In the genomic region with DNA sequence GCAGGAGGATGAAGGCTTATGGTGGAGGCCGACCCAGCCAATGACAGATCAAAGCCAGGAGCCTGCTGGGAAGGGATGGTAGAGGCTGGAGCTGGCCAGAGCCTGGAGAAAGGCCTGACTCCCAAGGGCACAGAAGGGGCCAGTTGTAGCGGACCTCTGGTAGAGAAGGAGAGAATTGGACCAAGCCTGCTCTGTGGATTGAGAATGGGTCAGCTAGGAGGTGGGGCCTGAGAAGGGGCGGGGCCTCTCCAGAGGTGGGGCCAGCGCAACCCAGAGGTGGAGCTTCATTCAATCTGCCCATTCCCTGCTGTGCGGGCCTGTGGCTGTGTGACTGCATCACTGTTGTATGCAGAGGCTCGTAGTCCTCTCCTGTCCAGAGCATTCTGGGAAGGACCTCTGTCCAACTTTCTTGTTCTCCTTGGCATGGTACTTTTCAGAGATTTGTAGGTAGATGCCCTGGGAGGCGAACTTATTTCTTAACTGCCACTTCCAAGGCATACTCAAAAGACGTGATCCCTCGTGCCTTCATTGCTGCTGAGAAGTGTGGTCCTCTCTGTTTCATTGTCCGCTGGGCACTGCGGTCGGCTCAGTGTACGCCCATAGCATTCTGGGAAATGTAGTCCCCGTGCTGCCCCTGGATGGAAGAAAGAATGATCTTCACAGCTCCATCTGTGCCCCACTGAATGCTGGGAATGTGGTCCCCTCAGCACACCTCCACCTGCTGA, we compare ENCODE assay signal across 8 cellular contexts. TPM values are rescaled to one million over a fixed set of nuclear protein-coding genes. Genes with fewer than 3 reads are reported as not detected.
A peak's percentile ranks its signal among the peaks of the same experiment; 100 is the strongest.
DNase-seq lines count a peak whose midpoint lies in the region; ATAC-seq and TF ChIP-seq lines count a peak whose summit lies in the region.

No MANE protein-coding gene starts in this region.

- CTCF ChIA-PET in CD4-positive, alpha-beta memory T cell (lab: Charles Lee; ENCODE audit: partially characterized antibody): interaction anchor here (4.9 kb wide), 1 partner anchor 9 kb away, joined by 28 read pairs; the partner anchor contains the start of gene KDELR1

- peaks cover 0 to 1% of the 10 kb centered on the region in 2 donors for H3K36me3 Mint-ChIP-seq in CD4-positive, alpha-beta memory T cell

- H2AFZ ChIP-seq in osteoblast (ENCODE audit: low read length): peak overlapping the region; percentile 90

- H3K79me2 ChIP-seq in osteoblast (ENCODE audit: insufficient read depth, low read length): no peaks in the 10 kb centered on the region

- no peaks in the 10 kb centered on the region for H4K20me1 ChIP-seq in osteoblast (ENCODE audit: insufficient read depth, low read length)

- H3K27ac ChIP-seq in CD4-positive, alpha-beta memory T cell (ENCODE audit: low read depth, low read length): no peak overlapping the region
- peak overlapping the region; percentile 55 for H3K27ac ChIP-seq in osteoblast (ENCODE audit: low read depth, low read length)
- H3K27ac ChIP-seq in spleen: peak overlapping the region in 3 of 8 donors; percentile 22 to 80 (median 59)

- H3K27ac Mint-ChIP-seq in CD4-positive, alpha-beta memory T cell: peak overlapping the region; percentile 73 to 89 (median 80)

- H3K9me3 ChIP-seq in CD4-positive, alpha-beta memory T cell (ENCODE audit: control insufficient read depth in 1 of 2, low read length in 2 of 2): no peaks in the 10 kb centered on the region
- H3K9me3 ChIP-seq in osteoblast (ENCODE audit: low read depth, low read length): no peaks in the 10 kb centered on the region
- peaks cover 0 to 4% (median 0%) of the 10 kb centered on the region in 8 donors for H3K9me3 ChIP-seq in spleen

- peaks cover 9 to 11% of the 10 kb centered on the region in 2 donors for H3K27me3 Mint-ChIP-seq in CD4-positive, alpha-beta memory T cell

- intact Hi-C loops in CD4-positive, alpha-beta memory T cell (cut with micrococcal nuclease): no loop called here
- intact Hi-C loops in spleen (cut with DNase I; ENCODE audit: low total_unique reads): no loop called here

- 45 to 68% (median 51%) methylated on average over 14 of the region's 14 CpGs for WGBS in spleen, 5 donors

- peaks cover 20 to 48% (median 33%) of the 10 kb centered on the region in 4 donors for H3K4me1 Mint-ChIP-seq in CD4-positive, alpha-beta memory T cell

- H3K4me1 ChIP-seq in CD4-positive, alpha-beta memory T cell (ENCODE audit: insufficient read depth, low read length): peaks cover 27% of the 10 kb centered on the region
- H3K4me1 ChIP-seq in osteoblast (ENCODE audit: insufficient read depth, low read length) (peaks cover 5% of the 10 kb centered on the region), spleen (peaks cover 5 to 55% (median 17%) of the 10 kb centered on the region in 6 donors)

- H3K9me3 Mint-ChIP-seq in CD4-positive, alpha-beta memory T cell: no peaks in the 10 kb centered on the region

- DNase-seq in CD4-positive, alpha-beta memory T cell: peak in 4 of 5 donors; percentile 27 to 34 (median 32)
- peak; percentile 54 for DNase-seq in HT-29 (ENCODE audit: low spot score)
- DNase-seq in SW480 (ENCODE audit: low spot score): peak; percentile 82
- peak; percentile 75 for DNase-seq in fibroblast of gingiva (ENCODE audit: low read depth)
- DNase-seq in osteoblast (ENCODE audit: insufficient read length, low spot score, missing footprints): peak; percentile 99
- no peak for DNase-seq in spleen

- peak overlapping the region in 3 of 8 donors; percentile 25 to 79 (median 38) for H3K4me3 Mint-ChIP-seq in CD4-positive, alpha-beta memory T cell

- ATAC-seq in GM18520 (IDR thresholded peaks at IDR 0.05; ENCODE audit: unreplicated experiment) (no peak), HG03159 (IDR thresholded peaks at IDR 0.05; ENCODE audit: unreplicated experiment) (no peak)

- H3K4me3 ChIP-seq in CD4-positive, alpha-beta memory T cell (ENCODE audit: low read length in 2 of 2): no peak overlapping the region
- H3K4me3 ChIP-seq in osteoblast (ENCODE audit: insufficient read depth, low read length) (peak overlapping the region; percentile 66), spleen (peak overlapping the region in 1 of 8 donors; percentile 2)

- no peak for TF ChIP-seq POLR2A in spleen (IDR thresholded peaks at IDR 0.05)

- H3K36me3 ChIP-seq in CD4-positive, alpha-beta memory T cell (ENCODE audit: insufficient read depth, low read length): no peaks in the 10 kb centered on the region
- H3K36me3 ChIP-seq in osteoblast (ENCODE audit: insufficient read depth, low read length): no peaks in the 10 kb centered on the region
- no peaks in the 10 kb centered on the region for H3K36me3 ChIP-seq in spleen

- POLR2A ChIA-PET in CD4-positive, alpha-beta memory T cell (lab: Charles Lee; ENCODE audit: partially characterized antibody): interaction anchor here (0.7 to 1.0 kb wide), 2 partner anchors 8 to 114 kb away, joined by 3 to 4 read pairs; partner anchors contain the start of gene KDELR1

- H3K4me2 ChIP-seq in osteoblast (ENCODE audit: insufficient read depth, low read length): peak overlapping the region; percentile 87

- TF ChIP-seq CTCF in osteoblast (IDR thresholded peaks at IDR 0.05; ENCODE audit: extremely low read depth, low read depth, low read length) (no peak), spleen (IDR thresholded peaks at IDR 0.05 in 8 of 11, conservative IDR thresholded peaks at IDR 0.05 in 3 of 11) (no peak)

- H3K27me3 ChIP-seq in CD4-positive, alpha-beta memory T cell (ENCODE audit: insufficient read depth, low read length): peaks cover 15% of the 10 kb centered on the region
- peaks cover 26% of the 10 kb centered on the region for H3K27me3 ChIP-seq in osteoblast (ENCODE audit: insufficient read depth, low read length)
- peaks cover 4 to 40% (median 23%) of the 10 kb centered on the region in 7 donors for H3K27me3 ChIP-seq in spleen (replicated peaks in 1 of 7)

RNA-seq across cellular contexts. Expression of gene GRIN2D, which starts 6.7 kb away (rescaled TPM):
- under 1 TPM; 0.14 to 0.17 TPM for total RNA-seq in CD4-positive, alpha-beta memory T cell
- polyA plus RNA-seq in CD4-positive, alpha-beta memory T cell: not detected
- 10.7 and 12.6 TPM in 2 replicates for total RNA-seq in HT-29 (2014; rRNA removed; shearing (Covaris generic))
- total RNA-seq in osteoblast (under 0.01 TPM in 2 replicates), spleen (1 to 10 TPM in 1 of 7 donors, under 1 TPM in 6; 0.28 to 1.2 (median 0.77) TPM)
- under 1 TPM; 0.07 to 0.10 (median 0.09) TPM for polyA plus RNA-seq in spleen

RNA-seq across cellular contexts. Expression of gene KDELR1, which starts 8.8 kb away (rescaled TPM):
- total RNA-seq in CD4-positive, alpha-beta memory T cell: 10 to 100 TPM; 58.8 to 63.2 TPM
- polyA plus RNA-seq in CD4-positive, alpha-beta memory T cell: 10 to 100 TPM; 17.7 to 28.8 TPM
- total RNA-seq in HT-29 (2014; rRNA removed; shearing (Covaris generic)): 150 and 189 TPM in 2 replicates
- total RNA-seq in osteoblast (95.2 and 119 TPM in 2 replicates), spleen (10 to 100 TPM; 61.7 to 95.9 (median 76.2) TPM)
- 10 to 100 TPM; 36.2 to 55.9 (median 45.0) TPM for polyA plus RNA-seq in spleen

RNA-seq across cellular contexts. Expression of gene SYNGR4, which starts 36.0 kb away (rescaled TPM):
- total RNA-seq in CD4-positive, alpha-beta memory T cell: not detected
- polyA plus RNA-seq in CD4-positive, alpha-beta memory T cell: not detected
- 0.34 and 1.2 TPM in 2 replicates for total RNA-seq in HT-29 (2014; rRNA removed; shearing (Covaris generic))
- total RNA-seq in osteoblast (not detected in 2 replicates), spleen (not detected)
- polyA plus RNA-seq in spleen: under 1 TPM in 1 of 3 donors, not detected in 2; 0.09 TPM

RNA-seq across cellular contexts. Expression of gene TMEM143, which starts 36.4 kb away (rescaled TPM):
- 10 to 100 TPM; 27.6 to 31.8 TPM for total RNA-seq in CD4-positive, alpha-beta memory T cell
- polyA plus RNA-seq in CD4-positive, alpha-beta memory T cell: 1 to 10 TPM; 3.8 to 8.2 TPM
- total RNA-seq in HT-29 (2014; rRNA removed; shearing (Covaris generic)): 12.7 and 14.7 TPM in 2 replicates
- total RNA-seq in osteoblast: 4.3 and 4.7 TPM in 2 replicates
- 10 to 100 TPM in 4 of 7 donors, 1 to 10 TPM in 3; 8.7 to 14.8 (median 12.5) TPM for total RNA-seq in spleen
- 1 to 10 TPM; 5.8 to 7.7 (median 7.0) TPM for polyA plus RNA-seq in spleen

RNA-seq across cellular contexts. Expression of gene GRWD1, which starts 45.6 kb away (rescaled TPM):
- total RNA-seq in CD4-positive, alpha-beta memory T cell: 10 to 100 TPM; 36.2 to 39.0 TPM
- polyA plus RNA-seq in CD4-positive, alpha-beta memory T cell: 10 to 100 TPM; 44.4 to 52.8 TPM
- total RNA-seq in HT-29 (2014; rRNA removed; shearing (Covaris generic)): 96.1 and 120 TPM in 2 replicates
- total RNA-seq in osteoblast: 23.3 and 25.0 TPM in 2 replicates
- 10 to 100 TPM; 24.3 to 34.5 (median 26.0) TPM for total RNA-seq in spleen
- 10 to 100 TPM in 1 of 3 donors, 1 to 10 TPM in 2; 5.5 to 14.7 (median 9.5) TPM for polyA plus RNA-seq in spleen
